8 cellular contexts compared by ENCODE assay signal in genomic region chr2:102187191-102188150, GRCh38. TPM values are rescaled to one million over a fixed set of nuclear protein-coding genes. Genes with fewer than 3 reads are reported as not detected.
A peak's percentile ranks its signal among the peaks of the same experiment; 100 is the strongest.
DNase-seq lines count a peak whose midpoint lies in the region; ATAC-seq, FAIRE-seq and TF ChIP-seq lines count a peak whose summit lies in the region.

No MANE protein-coding gene starts in this region.

- peak in 1 of 2 donors; percentile 24 for TF ChIP-seq POLR2A in vagina (IDR thresholded peaks at IDR 0.05)

- CTCF ChIA-PET in RWPE1 (lab: Yijun Ruan, JAX) (interaction anchor here (1.8 kb wide), 1 partner anchor 53 kb away, joined by 5 read pairs; no protein-coding TSS in a partner anchor), OCI-LY7 (lab: Charles Lee; ENCODE audit: unreplicated experiment) (no interaction called here)

- H3K9me3 ChIP-seq in vagina: no peaks in the 10 kb centered on the region
- H3K9me3 ChIP-seq in OCI-LY7 (ENCODE audit: low read length): no peaks in the 10 kb centered on the region

- H3K9me2 ChIP-seq in OCI-LY7 (ENCODE audit: insufficient read depth, low read length): no peaks in the 10 kb centered on the region

- peaks cover 10% of the 10 kb centered on the region for H3K4me1 ChIP-seq in vagina
- H3K4me1 ChIP-seq in OCI-LY7 (ENCODE audit: insufficient read depth, low read length, poor library complexity, severe bottlenecking): no peaks in the 10 kb centered on the region

- H4K20me1 ChIP-seq in OCI-LY7 (ENCODE audit: insufficient read depth, low read length): no peaks in the 10 kb centered on the region

- peak overlapping the region; percentile 53 to 55 for H3K4me3 ChIP-seq in vagina
- H3K4me3 ChIP-seq in OCI-LY7 (ENCODE audit: low read depth, low read length, poor library complexity, severe bottlenecking): no peak overlapping the region

- intact Hi-C loops in left ventricle myocardium superior (cut with micrococcal nuclease) (no loop called here), posterior vena cava (cut with DNase I) (no loop called here), vagina (cut with DNase I) (no loop called here), OCI-LY7 (cut with micrococcal nuclease; ENCODE audit: unreplicated experiment) (no loop called here)

- 0 out of 2 replicates have a peak, but pooled peaks have one; percentile 11 for TF ChIP-seq CTCF in RWPE1 (conservative IDR thresholded peaks at IDR 0.05; ENCODE audit: low read depth)
- TF ChIP-seq CTCF in vagina (IDR thresholded peaks at IDR 0.05): peak in 1 of 3 experiments; percentile 28
- TF ChIP-seq CTCF in OCI-LY7 (conservative IDR thresholded peaks at IDR 0.05; ENCODE audit: low read length): no peak

- H2AFZ ChIP-seq in OCI-LY7 (ENCODE audit: low read length): no peak overlapping the region

- H3K27me3 ChIP-seq in vagina: no peaks in the 10 kb centered on the region

- DNase-seq in RWPE1 (ENCODE audit: low spot score) (peak; percentile 14), left ventricle myocardium superior (peak; percentile 74), posterior vena cava (ENCODE audit: low spot score) (peak; percentile 89), vagina (ENCODE audit: extremely low spot score in 2 of 2) (no peak), GM19239 (ENCODE audit: insufficient read length, low spot score) (no peak), ecto neural progenitor cell (ENCODE audit: low spot score) (no peak), OCI-LY7 (ENCODE audit: low spot score) (no peak)
- DNase-seq in activated naive CD4-positive, alpha-beta T cell treated with anti-CD3 and anti-CD28 coated beads, Interleukin-2, amount 50 U/mL, for 16 hours: peak; percentile 60

- no peak for FAIRE-seq in GM19239 (lab: Jason Lieb, UNC)

- H3K79me2 ChIP-seq in OCI-LY7 (ENCODE audit: insufficient read depth, low read depth, low read length): no peaks in the 10 kb centered on the region

- peak; percentile 93 for ATAC-seq in left ventricle myocardium superior

- POLR2A ChIA-PET in RWPE1 (lab: Yijun Ruan, JAX; ENCODE audit: low non-redundant PET) (no interaction called here), OCI-LY7 (lab: Charles Lee) (no interaction called here)

- no peak overlapping the region for H3K4me2 ChIP-seq in OCI-LY7 (ENCODE audit: low read length)

- H3K27ac ChIP-seq in RWPE1 (no peak overlapping the region), vagina (peak overlapping the region; percentile 75), OCI-LY7 (ENCODE audit: low read depth, low read length, poor library complexity, severe bottlenecking) (no peak overlapping the region)

- H3K36me3 ChIP-seq in vagina: no peaks in the 10 kb centered on the region
- H3K36me3 ChIP-seq in OCI-LY7 (ENCODE audit: insufficient read depth, low read length): no peaks in the 10 kb centered on the region

- no TSS peak for BruUV-seq in OCI-LY7 (replicated peaks; lab: Mats Ljungman, UMichigan)

RNA-seq across cellular contexts. Expression of gene IL1RL2, which starts 0.6 kb away (rescaled TPM):
- total RNA-seq in left ventricle myocardium superior (not detected), posterior vena cava (under 1 TPM; 0.24 to 0.46 TPM), vagina (5.2 TPM), OCI-LY7 (2022) (not detected in 2 replicates)
- not detected in 2 replicates for total RNA-seq in OCI-LY7 (2014; rRNA removed; shearing (Covaris generic))

RNA-seq across cellular contexts. Expression of gene IL1R1, which starts 44.9 kb away (rescaled TPM):
- total RNA-seq in left ventricle myocardium superior (20.9 TPM), posterior vena cava (100 to 1,000 TPM; 147 to 189 TPM), vagina (79.6 TPM), OCI-LY7 (2022) (not detected in 2 replicates)
- not detected in 2 replicates for total RNA-seq in OCI-LY7 (2014; rRNA removed; shearing (Covaris generic))

Comparison
In these comparisons a context has a peak if more than half of its experiments do, and no peak if none do; other contexts are left out.
1. DNase-seq: peak in RWPE1 (single experiment), activated naive CD4-positive, alpha-beta T cell treated with anti-CD3 and anti-CD28 coated beads, Interleukin-2, amount 50 U/mL, for 16 hours (single experiment), left ventricle myocardium superior (single experiment) and posterior vena cava (single experiment); none in vagina (0 of 2), GM19239 (single experiment), ecto neural progenitor cell (single experiment) and OCI-LY7 (single experiment).
2. RNA of gene IL1R1, which starts 44.9 kb away (total RNA-seq): 147 to 189 TPM in posterior vena cava, 79.6 TPM in vagina (single experiment) and 20.9 TPM in left ventricle myocardium superior (single experiment); not detected in OCI-LY7; every median in the first group is over 10 times any median in the second.